10 cellular contexts compared by ENCODE assay signal in the genomic region with DNA sequence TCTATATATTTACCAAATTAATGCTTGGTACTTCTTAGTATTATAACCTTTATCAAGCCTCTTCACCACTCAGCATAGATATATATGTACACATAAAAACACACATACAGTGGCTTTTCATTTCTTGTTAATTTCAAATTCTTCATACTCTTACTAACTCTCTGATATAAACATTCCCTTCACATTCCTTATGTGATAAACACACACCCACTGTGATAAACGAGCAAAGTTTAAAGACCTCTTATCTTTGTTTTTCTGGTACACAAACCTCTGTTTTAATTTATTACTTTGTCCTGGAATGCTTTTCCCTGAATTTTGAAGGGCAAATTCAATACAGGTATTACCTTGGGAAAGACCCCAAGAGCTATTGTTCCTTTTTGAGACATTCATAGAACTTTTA.
"Had no signal": no experiment of that assay in that cellular context is flagged by ENCODE, and none has a peak within 500 bp of the region (broad histone marks: within the 10 kb centered on the region; RNA-seq: fewer than 3 reads in every experiment).

No MANE protein-coding gene starts in this region.

- DNase-seq: GM23248, GOT3, H7, H9, HCEC 1CT, HFFc6 had no signal

- FAIRE-seq: H1, H54 had no signal

- H3K9me3 ChIP-seq: HAP-1 had no signal

- H3K4me1 ChIP-seq: HAP-1 had no signal

- H3K4me3 ChIP-seq: GM23248, GM23338, HAP-1 had no signal

- H3K36me3 ChIP-seq: HAP-1 had no signal

- H3K27ac ChIP-seq: GM23248 had no signal
